Comparison of ENCODE assay signal across 1 cellular context in the genomic region with DNA sequence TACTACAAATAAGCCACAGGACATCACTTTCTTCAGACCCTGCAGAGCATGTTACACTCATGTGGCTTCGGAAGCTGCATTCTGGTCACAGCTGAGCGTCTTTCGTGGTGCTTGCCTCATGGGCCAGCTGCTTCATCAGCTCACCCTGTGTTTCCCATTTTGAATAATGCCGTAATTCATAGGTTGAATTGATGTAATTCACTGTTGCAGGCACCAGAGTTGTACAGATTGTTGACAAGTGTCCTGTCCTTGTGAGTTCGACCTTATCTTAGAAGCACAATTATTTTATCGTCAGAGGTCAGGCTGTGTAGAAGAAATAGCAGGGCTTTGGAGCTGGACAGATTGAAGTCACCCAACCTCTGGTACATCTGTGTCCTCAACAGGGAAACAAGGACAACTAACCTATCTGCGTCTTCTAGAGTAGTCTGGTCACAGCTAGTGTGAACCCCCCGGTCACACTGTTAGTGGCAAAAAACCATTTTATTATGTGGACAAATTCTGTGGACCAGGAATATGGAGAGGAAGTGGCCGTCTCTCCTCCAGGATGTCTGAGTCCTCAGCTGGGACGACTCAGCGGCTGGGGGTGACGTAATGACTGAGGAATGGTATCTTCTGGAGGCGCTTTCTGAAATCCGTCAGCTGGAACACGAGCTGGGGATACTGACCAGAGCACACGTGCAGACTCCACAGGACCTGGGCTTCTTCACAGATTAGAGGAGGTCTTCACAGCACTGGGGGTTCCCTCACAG.
A peak's percentile ranks its signal among the peaks of the same experiment; 100 is the strongest.
TF ChIP-seq lines count a peak whose summit lies in the region.

No MANE protein-coding gene starts in this region.

TF ChIP-seq in IMR-90, 13 proteins besides CTCF, POLR2A, EP300 and RAD21:
- TF ChIP-seq MAFK (IDR thresholded peaks at IDR 0.05; ENCODE audit: low read depth, low read length) (no peak), SMC3 (IDR thresholded peaks at IDR 0.05; ENCODE audit: low read depth, low read length) (0 out of 2 replicates have a peak, but pooled peaks have one; percentile 3), CHD1 (IDR thresholded peaks at IDR 0.05; ENCODE audit: low read depth, low read length) (no peak), CEBPB (IDR thresholded peaks at IDR 0.05; ENCODE audit: low read depth, low read length) (peak; percentile 82), FOS (IDR thresholded peaks at IDR 0.05; ENCODE audit: low read depth, low read length) (peak; percentile 77), BHLHE40 (IDR thresholded peaks at IDR 0.05; ENCODE audit: low read depth, low read length) (peak; percentile 97), MXI1 (IDR thresholded peaks at IDR 0.05; ENCODE audit: borderline replicate concordance, low read depth, low read length) (peak; percentile 97)
- TF ChIP-seq, protein P1, sequence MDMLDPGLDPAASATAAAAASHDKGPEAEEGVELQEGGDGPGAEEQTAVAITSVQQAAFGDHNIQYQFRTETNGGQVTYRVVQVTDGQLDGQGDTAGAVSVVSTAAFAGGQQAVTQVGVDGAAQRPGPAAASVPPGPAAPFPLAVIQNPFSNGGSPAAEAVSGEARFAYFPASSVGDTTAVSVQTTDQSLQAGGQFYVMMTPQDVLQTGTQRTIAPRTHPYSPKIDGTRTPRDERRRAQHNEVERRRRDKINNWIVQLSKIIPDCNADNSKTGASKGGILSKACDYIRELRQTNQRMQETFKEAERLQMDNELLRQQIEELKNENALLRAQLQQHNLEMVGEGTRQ (IDR thresholded peaks at IDR 0.05; ENCODE audit: low read depth, low read length): peak; percentile 61
- TF ChIP-seq, protein P2, sequence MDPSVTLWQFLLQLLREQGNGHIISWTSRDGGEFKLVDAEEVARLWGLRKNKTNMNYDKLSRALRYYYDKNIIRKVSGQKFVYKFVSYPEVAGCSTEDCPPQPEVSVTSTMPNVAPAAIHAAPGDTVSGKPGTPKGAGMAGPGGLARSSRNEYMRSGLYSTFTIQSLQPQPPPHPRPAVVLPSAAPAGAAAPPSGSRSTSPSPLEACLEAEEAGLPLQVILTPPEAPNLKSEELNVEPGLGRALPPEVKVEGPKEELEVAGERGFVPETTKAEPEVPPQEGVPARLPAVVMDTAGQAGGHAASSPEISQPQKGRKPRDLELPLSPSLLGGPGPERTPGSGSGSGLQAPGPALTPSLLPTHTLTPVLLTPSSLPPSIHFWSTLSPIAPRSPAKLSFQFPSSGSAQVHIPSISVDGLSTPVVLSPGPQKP (IDR thresholded peaks at IDR 0.05; ENCODE audit: borderline replicate concordance, low read depth, low read length): no peak
